Comparison of ENCODE assay signal across 8 cellular contexts in the genomic region with DNA sequence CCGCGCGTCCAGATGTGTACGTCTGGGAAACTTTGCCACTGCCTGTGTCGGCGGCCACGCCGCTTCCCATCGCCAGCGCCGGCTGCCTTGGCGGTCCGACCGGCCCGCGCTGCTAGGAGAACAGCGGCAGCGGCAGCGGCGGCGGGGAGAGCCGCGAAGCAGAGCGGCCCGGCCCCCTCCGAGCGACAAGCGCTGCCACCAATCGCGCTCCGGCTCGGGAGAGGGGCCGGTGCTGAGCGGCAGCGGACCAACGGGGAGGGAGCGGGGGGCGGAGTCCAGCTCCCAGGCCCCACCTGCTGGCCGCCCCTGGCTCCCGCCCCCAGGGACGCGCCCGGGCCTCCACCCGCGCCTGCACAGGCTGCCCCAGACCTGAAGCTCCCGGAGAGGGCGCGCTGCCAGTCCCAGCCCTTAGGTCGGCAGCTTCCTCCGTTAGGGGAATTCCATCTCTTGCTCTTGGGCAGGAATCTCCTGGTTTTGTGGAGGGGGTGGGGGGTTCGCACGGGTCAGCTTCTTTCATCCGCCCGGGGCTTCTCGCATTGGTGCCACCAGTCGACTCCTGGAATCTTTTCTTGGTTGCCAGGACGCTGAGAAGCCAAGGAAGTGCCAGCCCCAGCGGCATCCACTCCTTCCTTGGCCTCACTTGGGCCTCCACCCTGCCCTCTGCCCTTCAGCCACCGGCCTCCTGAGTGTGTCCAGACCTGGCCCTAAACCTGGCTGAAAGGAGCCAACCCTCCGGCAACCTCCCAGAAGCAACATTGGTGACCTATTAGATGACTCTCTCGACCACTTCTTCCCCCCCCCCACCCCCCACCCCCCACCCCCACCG. TPM values are rescaled to one million over a fixed set of nuclear protein-coding genes. Genes with fewer than 3 reads are reported as not detected.
DNase-seq lines count a peak whose midpoint lies in the region; ATAC-seq lines count a peak whose summit lies in the region.

A gene (minus strand): TSS at position 125 of the 826 bp plus-strand sequence.

- H3K4me3 ChIP-seq in mesodermal cell (ENCODE audit: extremely low read depth, insufficient read depth, low read length, poor library complexity, severe bottlenecking), result peak within 1 kb of the TSS; percentile 50

- ATAC-seq in GM19463 (IDR thresholded peaks at IDR 0.05; ENCODE audit: unreplicated experiment), result peak; percentile 98

- peaks cover 9% of the 10 kb centered on the region for H3K4me1 ChIP-seq in mesodermal cell (ENCODE audit: control insufficient read depth, insufficient read depth, low read length, poor library complexity, severe bottlenecking)

- H3K27ac ChIP-seq in mesodermal cell (ENCODE audit: low read depth, low read length, severe bottlenecking), result peak within 1 kb of the TSS; percentile 45

- in situ Hi-C loops in endometrial microvascular endothelial cells (cut with HindIII; ENCODE audit: inconsistent ontology term, low pct_unique_long_range_greater_than_20kb, low sequenced_read_pairs), result no loop called here

- WGBS in mesodermal cell (ENCODE audit: insufficient coverage in 2 of 2), 2 experiments, result 1 to 4% methylated on average over 47 to 59 of the region's 62 CpGs

- no peaks in the 10 kb centered on the region for H3K9me3 ChIP-seq in mesodermal cell (ENCODE audit: control insufficient read depth, low read length)

- no peaks in the 10 kb centered on the region for H3K36me3 ChIP-seq in mesodermal cell (ENCODE audit: control insufficient read depth, insufficient read depth, low read length)

- DNase-seq in COLO668 (lab: John Stamatoyannopoulos, UW; ENCODE audit: unreplicated experiment) (peak; percentile 98), HK-2 (ENCODE audit: unreplicated experiment) (peak; percentile 85), NCI-H82 (lab: John Stamatoyannopoulos, UW) (peak; percentile 95)
- DNase-seq in activated CD8-positive, alpha-beta memory T cell treated with anti-CD3 and anti-CD28 coated beads, Interleukin-2, amount 50 U/mL, for 4 hours, result peak; percentile 35
- DNase-seq in stimulated activated CD8-positive, alpha-beta memory T cell treated with anti-CD3 and anti-CD28 coated beads, Interleukin-15, amount 100 ng/mL, for 24 hours (ENCODE audit: low read depth), result peak; percentile 36

RNA-seq across cellular contexts. Expression of the gene that starts here (rescaled TPM):
- 39.8 TPM for total RNA-seq in endometrial microvascular endothelial cells (ENCODE audit: inconsistent ontology term)
- polyA plus RNA-seq in mesodermal cell (2013, experiment 1 of 2), result 11.0 TPM
- polyA plus RNA-seq in mesodermal cell (2013, experiment 2 of 2), result 6.9 TPM

Comparison
In these comparisons a context has a peak if more than half of its experiments do, and no peak if none do; other contexts are left out.
1. Peak in every context shown above with its lines: DNase-seq, ATAC-seq, H3K4me3 ChIP-seq and H3K27ac ChIP-seq.
2. DNase-seq: peak in every context shown above with its lines; median percentile 98 in COLO668; 95 in NCI-H82; 85 in HK-2; 36 in stimulated activated CD8-positive, alpha-beta memory T cell treated with anti-CD3 and anti-CD28 coated beads, Interleukin-15, amount 100 ng/mL, for 24 hours; 35 in activated CD8-positive, alpha-beta memory T cell treated with anti-CD3 and anti-CD28 coated beads, Interleukin-2, amount 50 U/mL, for 4 hours.